5 cellular contexts compared by ENCODE assay signal in genomic region chr3:156527060-156527459, GRCh38.
"Had no signal": no experiment of that assay in that cellular context is flagged by ENCODE, and none has a peak within 500 bp of the region (broad histone marks: within the 10 kb centered on the region; RNA-seq: fewer than 3 reads in every experiment).

No MANE protein-coding gene starts in this region.

- FAIRE-seq: HTR-8/SVneo had no signal

- DNase-seq: IMR-90, KBM-7, KG1 had no signal

- H3K27ac ChIP-seq: HL-60 had no signal
